Comparison of ENCODE assay signal across 1 cellular context in genomic region chr2:32993140-32993539, GRCh38.
TF ChIP-seq lines count a peak whose summit lies in the region.

No MANE protein-coding gene starts in this region.

TF ChIP-seq in SK-N-SH treated with all-trans-retinoic acid at 6 μM for 48 hours, 23 proteins besides CTCF, POLR2A, EP300 and RAD21 (continued from another document):
- TF ChIP-seq, protein P1, sequence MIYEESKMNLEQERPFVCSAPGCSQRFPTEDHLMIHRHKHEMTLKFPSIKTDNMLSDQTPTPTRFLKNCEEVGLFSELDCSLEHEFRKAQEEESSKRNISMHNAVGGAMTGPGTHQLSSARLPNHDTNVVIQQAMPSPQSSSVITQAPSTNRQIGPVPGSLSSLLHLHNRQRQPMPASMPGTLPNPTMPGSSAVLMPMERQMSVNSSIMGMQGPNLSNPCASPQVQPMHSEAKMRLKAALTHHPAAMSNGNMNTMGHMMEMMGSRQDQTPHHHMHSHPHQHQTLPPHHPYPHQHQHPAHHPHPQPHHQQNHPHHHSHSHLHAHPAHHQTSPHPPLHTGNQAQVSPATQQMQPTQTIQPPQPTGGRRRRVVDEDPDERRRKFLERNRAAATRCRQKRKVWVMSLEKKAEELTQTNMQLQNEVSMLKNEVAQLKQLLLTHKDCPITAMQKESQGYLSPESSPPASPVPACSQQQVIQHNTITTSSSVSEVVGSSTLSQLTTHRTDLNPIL (CRISPR knock-in tag; IDR thresholded peaks at IDR 0.05; ENCODE audit: low read depth): no peak
- TF ChIP-seq ARNTL (CRISPR knock-in tag; IDR thresholded peaks at IDR 0.05; ENCODE audit: borderline replicate concordance, low read depth): no peak
- TF ChIP-seq, protein P2, sequence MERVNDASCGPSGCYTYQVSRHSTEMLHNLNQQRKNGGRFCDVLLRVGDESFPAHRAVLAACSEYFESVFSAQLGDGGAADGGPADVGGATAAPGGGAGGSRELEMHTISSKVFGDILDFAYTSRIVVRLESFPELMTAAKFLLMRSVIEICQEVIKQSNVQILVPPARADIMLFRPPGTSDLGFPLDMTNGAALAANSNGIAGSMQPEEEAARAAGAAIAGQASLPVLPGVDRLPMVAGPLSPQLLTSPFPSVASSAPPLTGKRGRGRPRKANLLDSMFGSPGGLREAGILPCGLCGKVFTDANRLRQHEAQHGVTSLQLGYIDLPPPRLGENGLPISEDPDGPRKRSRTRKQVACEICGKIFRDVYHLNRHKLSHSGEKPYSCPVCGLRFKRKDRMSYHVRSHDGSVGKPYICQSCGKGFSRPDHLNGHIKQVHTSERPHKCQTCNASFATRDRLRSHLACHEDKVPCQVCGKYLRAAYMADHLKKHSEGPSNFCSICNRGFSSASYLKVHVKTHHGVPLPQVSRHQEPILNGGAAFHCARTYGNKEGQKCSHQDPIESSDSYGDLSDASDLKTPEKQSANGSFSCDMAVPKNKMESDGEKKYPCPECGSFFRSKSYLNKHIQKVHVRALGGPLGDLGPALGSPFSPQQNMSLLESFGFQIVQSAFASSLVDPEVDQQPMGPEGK (CRISPR knock-in tag; IDR thresholded peaks at IDR 0.05; ENCODE audit: borderline replicate concordance): no peak
- TF ChIP-seq GLIS3 (CRISPR knock-in tag; IDR thresholded peaks at IDR 0.05): no peak
- no peak for TF ChIP-seq PPARA (CRISPR knock-in tag; IDR thresholded peaks at IDR 0.05; ENCODE audit: borderline replicate concordance)
- TF ChIP-seq SNAI2 (CRISPR knock-in tag; IDR thresholded peaks at IDR 0.05): no peak
- TF ChIP-seq ZNF8 (CRISPR knock-in tag; IDR thresholded peaks at IDR 0.05): no peak
- TF ChIP-seq TCF4 (CRISPR knock-in tag; IDR thresholded peaks at IDR 0.05; ENCODE audit: borderline replicate concordance): no peak
- no peak for TF ChIP-seq ZNF565 (CRISPR knock-in tag; conservative IDR thresholded peaks at IDR 0.05; ENCODE audit: low read depth)
TF ChIP-seq in SK-N-SH treated with all-trans-retinoic acid at 6 μM for 48 hours: peak in this region for 0.
